Comparison of ENCODE assay signal across 8 cellular contexts in the genomic region with DNA sequence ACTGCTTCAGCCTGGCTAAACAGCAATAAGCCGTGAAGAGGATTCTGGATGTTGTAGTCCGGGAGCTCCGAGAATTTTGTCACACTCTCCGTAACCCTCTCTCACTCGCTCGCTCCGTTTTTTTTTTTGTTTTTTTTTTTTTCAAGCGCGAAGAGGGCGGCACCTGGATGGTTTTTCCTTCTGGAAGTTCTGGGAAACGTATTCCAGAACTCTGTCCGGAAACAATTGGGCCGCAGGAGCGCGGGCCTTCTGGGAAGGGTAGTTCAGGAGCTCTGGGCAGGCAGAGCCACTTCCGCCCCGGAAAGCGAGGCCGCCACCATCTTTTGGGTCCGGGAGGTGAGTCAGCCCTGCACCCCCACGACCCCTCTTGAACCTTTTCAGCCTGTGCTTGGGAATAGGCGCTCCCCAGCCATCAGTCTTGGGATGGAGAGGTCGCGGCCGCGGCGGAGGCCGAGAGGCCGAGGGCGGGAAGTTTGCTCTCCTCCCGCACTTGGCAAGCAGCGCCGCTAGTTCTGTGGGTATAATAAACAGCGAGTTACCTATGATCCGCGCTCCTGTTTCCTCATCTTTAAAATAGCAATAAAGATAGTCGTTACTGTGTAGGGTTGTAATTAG. TPM values are rescaled to one million over a fixed set of nuclear protein-coding genes. Genes with fewer than 3 reads are reported as not detected.
DNase-seq lines count a peak whose midpoint lies in the region; ATAC-seq and TF ChIP-seq lines count a peak whose summit lies in the region.

Gene ZNF227, plus strand, starts transcription at position 283 of the 615 bp plus-strand sequence. CDS start 5,261 bp downstream, outside the sequence.

- under 1% methylated on average over 37 of the region's 37 CpGs for WGBS in right cardiac atrium
- 0 to 1% (median 0%) methylated on average over 37 of the region's 37 CpGs for WGBS in psoas muscle, 3 donors
- WGBS in urinary bladder = under 1% methylated on average over 37 of the region's 37 CpGs

- DNase-seq in GM10266 (ENCODE audit: extremely low spot score) = peak; percentile 76
- peak; percentile 86 for DNase-seq in NCI-H1694 treated with DMSO at 0.1 percent for 48 hours (lab: John Stamatoyannopoulos, UW)
- DNase-seq in T1000 (lab: John Stamatoyannopoulos, UW) = peak; percentile 88
- peak; percentile 94 for DNase-seq in astrocyte of the cerebellum (ENCODE audit: low read depth)
- peak; percentile 95 to 97 (median 96) for DNase-seq in right cardiac atrium
- DNase-seq in psoas muscle = peak; percentile 92 to 96

- H3K27me3 ChIP-seq in right cardiac atrium (ENCODE audit: control insufficient read depth, insufficient read depth) (no peaks in the 10 kb centered on the region), psoas muscle (ENCODE audit: insufficient read depth in 3 of 3, low read length in 2 of 3) (no peaks in the 10 kb centered on the region)

- TF ChIP-seq CTCF in GM10266 (IDR thresholded peaks at IDR 0.05; ENCODE audit: control insufficient read depth, insufficient read depth, low read depth, missing control alignments) (no peak), astrocyte of the cerebellum (IDR thresholded peaks at IDR 0.05; ENCODE audit: low read depth, low read length, missing control alignments) (no peak), psoas muscle (IDR thresholded peaks at IDR 0.05) (no peak)

- H3K4me1 ChIP-seq in right cardiac atrium (ENCODE audit: control insufficient read depth, insufficient read depth, low read length) = no peaks in the 10 kb centered on the region
- no peaks in the 10 kb centered on the region for H3K4me1 ChIP-seq in psoas muscle
- H3K4me1 ChIP-seq in urinary bladder (ENCODE audit: insufficient read depth) = no peaks in the 10 kb centered on the region

- in situ Hi-C loops in astrocyte of the cerebellum (cut with HindIII; ENCODE audit: low sequenced_read_pairs) = no loop called here

- intact Hi-C loops in right cardiac atrium (cut with DNase I) = no loop called here
- intact Hi-C loops in psoas muscle (cut with DNase I) = loop anchor here in 1 of 2 donors (5.0 kb wide), 1 partner anchor 95 kb away; the partner anchor contains the start of gene ZNF235

- H3K36me3 ChIP-seq in psoas muscle (ENCODE audit: insufficient read depth in 1 of 2, low read depth in 1 of 2) (peaks cover 4 to 29% of the 10 kb centered on the region in 2 donors), urinary bladder (ENCODE audit: insufficient read depth) (peaks cover 6% of the 10 kb centered on the region)

- H3K9me3 ChIP-seq in right cardiac atrium (ENCODE audit: control insufficient read depth, low read length) (no peaks in the 10 kb centered on the region), psoas muscle (peaks cover 24% of the 10 kb centered on the region)

- H3K4me3 ChIP-seq in astrocyte of the cerebellum (ENCODE audit: low read depth, low read length) (peak within 1 kb of the TSS; percentile 92), right cardiac atrium (ENCODE audit: low read length) (peak within 1 kb of the TSS; percentile 99), psoas muscle (peak within 1 kb of the TSS; percentile 86), urinary bladder (ENCODE audit: low read depth, low read length) (peak within 1 kb of the TSS; percentile 81)

- ATAC-seq in HG02642 (IDR thresholded peaks at IDR 0.05; ENCODE audit: poor library complexity, unreplicated experiment) (peak; percentile 85), right cardiac atrium (peak; percentile 98 to 99), psoas muscle (peak; percentile 96 to 99 (median 99))

- H3K27ac ChIP-seq in right cardiac atrium (ENCODE audit: low read length) = peak within 1 kb of the TSS; percentile 94
- peak within 1 kb of the TSS; percentile 87 for H3K27ac ChIP-seq in psoas muscle
- H3K27ac ChIP-seq in urinary bladder (ENCODE audit: low read depth) = peak within 1 kb of the TSS; percentile 89

RNA-seq across cellular contexts. Expression of gene ZNF227, which starts in this region (rescaled TPM):
- 10 to 100 TPM; 13.2 to 16.0 (median 15.0) TPM for total RNA-seq in right cardiac atrium
- polyA plus RNA-seq in right cardiac atrium = 5.2 TPM
- 10 to 100 TPM in 2 of 4 donors, 1 to 10 TPM in 2; 5.9 to 10.8 (median 10.1) TPM for total RNA-seq in psoas muscle
- polyA plus RNA-seq in psoas muscle = 10 to 100 TPM in 1 of 3 donors, 1 to 10 TPM in 2; 2.3 to 10.6 (median 2.9) TPM
- total RNA-seq in urinary bladder = 34.5 TPM
- polyA plus RNA-seq in urinary bladder = 7.4 TPM

Comparison
In these comparisons a context has a peak if more than half of its experiments do, and no peak if none do; other contexts are left out.
1. Peak in every context shown above with its lines: DNase-seq, ATAC-seq, H3K4me3 ChIP-seq and H3K27ac ChIP-seq.